In genomic region chr19:33241530-33242101, GRCh38 we compare ENCODE assay signal across 9 cellular contexts. TPM values are rescaled to one million over a fixed set of nuclear protein-coding genes. Genes with fewer than 3 reads are reported as not detected.
DNase-seq lines count a peak whose midpoint lies in the region; TF ChIP-seq lines count a peak whose summit lies in the region.
"Had no signal": no experiment of that assay in that cellular context is flagged by ENCODE, and none has a peak within 500 bp of the region (broad histone marks: within the 10 kb centered on the region; RNA-seq: fewer than 3 reads in every experiment).

No MANE protein-coding gene starts in this region.

- H3K9ac ChIP-seq in liver (ENCODE audit: low read depth in 1 of 2, low read length in 2 of 2), result no peak overlapping the region

- peak; percentile 61 for DNase-seq in AG20443 (ENCODE audit: low spot score)
- peak; percentile 27 for DNase-seq in HK-2 (ENCODE audit: unreplicated experiment)
- peak; percentile 18 for DNase-seq in astrocyte of the hippocampus (ENCODE audit: low read depth, low spot score)
- DNase-seq in uterus, result peak; percentile 27 to 28
- DNase-seq in NOMO-1 treated with DMSO at 0.1 percent for 48 hours (lab: John Stamatoyannopoulos, UW; ENCODE audit: unreplicated experiment), result no peak
- no peak for DNase-seq in COLO668 (lab: John Stamatoyannopoulos, UW; ENCODE audit: unreplicated experiment)
- DNase-seq in epidermal melanocyte (ENCODE audit: insufficient read length, low spot score), result no peak

- H3K36me3 ChIP-seq in liver (ENCODE audit: control insufficient read depth in 4 of 4, insufficient read depth in 3 of 4, low read depth in 1 of 4, low read length in 3 of 4), result no peaks in the 10 kb centered on the region
- no peaks in the 10 kb centered on the region for H3K36me3 ChIP-seq in uterus
- H3K36me3 ChIP-seq: HAP-1 had no signal

- H3K27me3 ChIP-seq in liver (ENCODE audit: control insufficient read depth in 4 of 4, insufficient read depth in 4 of 4, low read length in 3 of 4) (no peaks in the 10 kb centered on the region), uterus (no peaks in the 10 kb centered on the region)

- H3K4me3 ChIP-seq in liver (ENCODE audit: low read depth in 1 of 3, low read length in 3 of 3) (peak overlapping the region in 1 of 3 donors; percentile 30), uterus (no peak overlapping the region)
- H3K4me3 ChIP-seq: HAP-1 had no signal

- H3K27ac ChIP-seq in liver (ENCODE audit: low read depth in 1 of 2, low read length in 2 of 2) (peak overlapping the region; percentile 81 to 89), uterus (no peak overlapping the region)

- H3K9me3 ChIP-seq in liver (ENCODE audit: control insufficient read depth in 4 of 4, low read length in 3 of 4), result peaks cover 0 to 4% (median under 1%) of the 10 kb centered on the region in 4 donors
- peaks cover 0 to 6% of the 10 kb centered on the region in 2 donors for H3K9me3 ChIP-seq in uterus

- WGBS in liver, result 6% methylated on average over 22 of the region's 22 CpGs

- TF ChIP-seq RAD21 in liver (IDR thresholded peaks at IDR 0.05), result peak; percentile 85 to 87

- TF ChIP-seq POLR2A in uterus (IDR thresholded peaks at IDR 0.05), result no peak

- peak; percentile 65 for TF ChIP-seq CTCF in liver (IDR thresholded peaks at IDR 0.05; ENCODE audit: low read depth, low read length, missing input control)
- peak; percentile 78 to 83 (median 80) for TF ChIP-seq CTCF in uterus (IDR thresholded peaks at IDR 0.05)

- intact Hi-C loops in uterus (cut with DNase I; ENCODE audit: low total_unique reads), result loop anchor here (2.0 kb wide), 1 partner anchor 165 kb away; no protein-coding TSS in a partner anchor

- H3K4me1 ChIP-seq in liver (ENCODE audit: control insufficient read depth in 4 of 4, insufficient read depth in 4 of 4, low read length in 3 of 4), result peaks cover 8 to 31% (median 25%) of the 10 kb centered on the region in 4 donors
- H3K4me1 ChIP-seq in uterus, result peaks cover 0 to 5% of the 10 kb centered on the region in 2 donors
- H3K4me1 ChIP-seq: HAP-1 had no signal

TF ChIP-seq in liver, 16 proteins besides CTCF, POLR2A, EP300 and RAD21:
- TF ChIP-seq ZBTB33 (IDR thresholded peaks at IDR 0.05), result no peak
- no peak for TF ChIP-seq NR2F2 (IDR thresholded peaks at IDR 0.05)
- peak; percentile 86 to 88 for TF ChIP-seq EGR1 (IDR thresholded peaks at IDR 0.05; ENCODE audit: low read depth in 2 of 2)
- no peak for TF ChIP-seq SP1 (IDR thresholded peaks at IDR 0.05)
- TF ChIP-seq YY1 (IDR thresholded peaks at IDR 0.05), result no peak
- TF ChIP-seq REST (IDR thresholded peaks at IDR 0.05), result no peak
- TF ChIP-seq ATF3 (IDR thresholded peaks at IDR 0.05), result no peak
- no peak for TF ChIP-seq TAF1 (conservative IDR thresholded peaks at IDR 0.05)
- TF ChIP-seq HNF4G (IDR thresholded peaks at IDR 0.05), result no peak
- peak in 1 of 2 donors; percentile 6 for TF ChIP-seq HNF4A (conservative IDR thresholded peaks at IDR 0.05)
- TF ChIP-seq JUND (IDR thresholded peaks at IDR 0.05), result no peak
TF ChIP-seq in liver: peak in this region for 2.

RNA-seq across cellular contexts. Expression of gene SLC7A10, which starts 16.0 kb away (rescaled TPM):
- total RNA-seq in liver (not detected), uterus (not detected)
- polyA plus RNA-seq in liver, result not detected

RNA-seq across cellular contexts. Expression of gene LRP3, which starts 47.5 kb away (rescaled TPM):
- total RNA-seq in liver, result 10 to 100 TPM; 12.0 to 18.7 TPM
- 10 to 100 TPM in 1 of 2 donors, 1 to 10 TPM in 1; 2.5 to 42.3 TPM for polyA plus RNA-seq in liver
- 10 to 100 TPM in 3 of 4 donors, 1 to 10 TPM in 1; 5.9 to 26.9 (median 23.3) TPM for total RNA-seq in uterus

Comparison
In these comparisons a context has a peak if more than half of its experiments do, and no peak if none do; other contexts are left out.
1. DNase-seq: peak in AG20443 (single experiment), HK-2 (single experiment), astrocyte of the hippocampus (single experiment) and uterus (2 of 2); none in NOMO-1 treated with DMSO at 0.1 percent for 48 hours (single experiment), COLO668 (single experiment) and epidermal melanocyte (single experiment).
2. H3K27ac ChIP-seq: peak in liver (2 of 2); none in uterus (0 of 2).